15 cellular contexts compared by ENCODE assay signal in the genomic region with DNA sequence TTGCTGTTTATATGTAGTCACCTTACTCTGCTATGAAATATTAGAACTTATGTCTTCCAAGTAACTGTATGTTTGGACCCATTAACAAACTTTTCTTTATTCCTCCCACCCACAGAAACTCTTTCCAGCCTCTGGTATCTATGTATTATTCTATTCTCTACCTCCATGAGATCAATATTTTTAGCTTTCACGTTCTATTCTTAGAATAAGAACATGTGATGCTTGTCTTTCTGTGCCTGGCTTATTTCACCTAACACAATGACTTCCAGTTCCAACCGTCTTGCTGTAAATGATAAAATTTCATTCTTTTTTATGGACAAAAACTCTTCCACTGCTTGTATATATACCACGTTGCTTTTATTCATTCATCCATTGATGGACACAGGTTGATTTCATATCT. TPM values are rescaled to one million over a fixed set of nuclear protein-coding genes. Genes with fewer than 3 reads are reported as not detected.
"Had no signal": no experiment of that assay in that cellular context is flagged by ENCODE, and none has a peak within 500 bp of the region (broad histone marks: within the 10 kb centered on the region; RNA-seq: fewer than 3 reads in every experiment).

No MANE protein-coding gene starts in this region.

RNA-seq across cellular contexts. Expression of a gene that starts 14.4 kb away (rescaled TPM):
- total RNA-seq: activated B cell treated with CpG ODN at 0.5 μM for 24 hours; activated CD4-positive, alpha-beta memory T cell treated with anti-CD3 and anti-CD28 coated beads for 36 hours; activated CD4-positive, alpha-beta memory T cell treated with anti-CD3 and anti-CD28 coated beads, Interleukin-2, amount 10 ng/mL, durations not matched to agents 7 days and 5 days; activated CD4-positive, alpha-beta T cell treated with anti-CD3 and anti-CD28 coated beads for 36 hours; activated CD4-positive, alpha-beta T cell treated with anti-CD3 and anti-CD28 coated beads, Interleukin-2, amount 10 ng/mL, durations not matched to agents 24 days and 14 days; activated CD4-positive, alpha-beta T cell treated with anti-CD3 and anti-CD28 coated beads, Interleukin-2, amount 10 ng/mL, durations not matched to agents 7 days and 5 days; activated CD8-positive, alpha-beta memory T cell treated with anti-CD3 and anti-CD28 coated beads for 36 hours; activated CD8-positive, alpha-beta memory T cell treated with anti-CD3 and anti-CD28 coated beads, Interleukin-2, amount 10 ng/mL, durations not matched to agents 7 days and 5 days; activated CD8-positive, alpha-beta T cell treated with anti-CD3 and anti-CD28 coated beads for 36 hours; activated CD8-positive, alpha-beta T cell treated with anti-CD3 and anti-CD28 coated beads, Interleukin-2, amount 10 ng/mL, durations not matched to agents 7 days and 5 days; T-cell; T-helper 1 cell treated with Interleukin-12 subunit alpha and Interleukin-12 subunit beta and Interleukin-4 antibody, amounts not matched to agents 30 ng/mL and 1 ng/mL, for 36 hours; T-helper 17 cell; T-helper 2 cell treated with Interferon-gamma antibody and Interleukin-4, amounts not matched to agents 100 ng/mL and 5 ng/mL, for 36 hours; WTC11 had no signal

RNA-seq across cellular contexts. Expression of a gene that starts 39.3 kb away (rescaled TPM):
- total RNA-seq: activated B cell treated with CpG ODN at 0.5 μM for 24 hours; activated CD4-positive, alpha-beta memory T cell treated with anti-CD3 and anti-CD28 coated beads for 36 hours; activated CD4-positive, alpha-beta memory T cell treated with anti-CD3 and anti-CD28 coated beads, Interleukin-2, amount 10 ng/mL, durations not matched to agents 7 days and 5 days; activated CD4-positive, alpha-beta T cell treated with anti-CD3 and anti-CD28 coated beads for 36 hours; activated CD4-positive, alpha-beta T cell treated with anti-CD3 and anti-CD28 coated beads, Interleukin-2, amount 10 ng/mL, durations not matched to agents 24 days and 14 days; activated CD4-positive, alpha-beta T cell treated with anti-CD3 and anti-CD28 coated beads, Interleukin-2, amount 10 ng/mL, durations not matched to agents 7 days and 5 days; activated CD8-positive, alpha-beta memory T cell treated with anti-CD3 and anti-CD28 coated beads for 36 hours; activated CD8-positive, alpha-beta memory T cell treated with anti-CD3 and anti-CD28 coated beads, Interleukin-2, amount 10 ng/mL, durations not matched to agents 7 days and 5 days; activated CD8-positive, alpha-beta T cell treated with anti-CD3 and anti-CD28 coated beads for 36 hours; activated CD8-positive, alpha-beta T cell treated with anti-CD3 and anti-CD28 coated beads, Interleukin-2, amount 10 ng/mL, durations not matched to agents 7 days and 5 days; T-cell; T-helper 1 cell treated with Interleukin-12 subunit alpha and Interleukin-12 subunit beta and Interleukin-4 antibody, amounts not matched to agents 30 ng/mL and 1 ng/mL, for 36 hours; T-helper 17 cell; T-helper 2 cell treated with Interferon-gamma antibody and Interleukin-4, amounts not matched to agents 100 ng/mL and 5 ng/mL, for 36 hours; WTC11 had no signal
